ENCODE assay signal across 9 cellular contexts in genomic region chr7:82740246-82740848, GRCh38.
A peak's percentile ranks its signal among the peaks of the same experiment; 100 is the strongest.
DNase-seq lines count a peak whose midpoint lies in the region; ATAC-seq, FAIRE-seq and TF ChIP-seq lines count a peak whose summit lies in the region.
"Had no signal": no experiment of that assay in that cellular context is flagged by ENCODE, and none has a peak within 500 bp of the region (broad histone marks: within the 10 kb centered on the region; RNA-seq: fewer than 3 reads in every experiment).

No MANE protein-coding gene starts in this region.

- H3K4me1 ChIP-seq in mucosa of descending colon (ENCODE audit: low read depth), result no peaks in the 10 kb centered on the region
- no peaks in the 10 kb centered on the region for H3K4me1 ChIP-seq in uterus

- H3K27me3 ChIP-seq in brain microvascular endothelial cell (replicated peaks), result no peaks in the 10 kb centered on the region
- no peaks in the 10 kb centered on the region for H3K27me3 ChIP-seq in uterus
- H3K27me3 ChIP-seq: neutrophil had no signal

- H3K9me3 ChIP-seq in mucosa of descending colon (no peaks in the 10 kb centered on the region), uterus (no peaks in the 10 kb centered on the region)
- H3K9me3 ChIP-seq: neutrophil had no signal

- no peaks in the 10 kb centered on the region for H3K36me3 ChIP-seq in brain microvascular endothelial cell (replicated peaks)
- no peaks in the 10 kb centered on the region for H3K36me3 ChIP-seq in mucosa of descending colon (ENCODE audit: low read depth)
- H3K36me3 ChIP-seq in uterus, result no peaks in the 10 kb centered on the region
- H3K36me3 ChIP-seq: neutrophil had no signal

- DNase-seq in DMS53 (lab: John Stamatoyannopoulos, UW), result peak; percentile 88
- no peak for DNase-seq in HFF-Myc (ENCODE audit: extremely low read depth, low read depth)
- peak; percentile 46 for DNase-seq in NCI-H526 treated with DMSO at 0.1 percent for 48 hours (lab: John Stamatoyannopoulos, UW)
- DNase-seq in brain microvascular endothelial cell, result peak; percentile 69
- DNase-seq in mucosa of descending colon, result peak in 2 of 3 donors; percentile 36 to 62
- no peak for DNase-seq in cerebellar nuclear complex (lab: John Stamatoyannopoulos, UW)
- no peak for DNase-seq in uterus
- no peak for DNase-seq in GM12892 (ENCODE audit: insufficient read length)

- no peak for TF ChIP-seq POLR2A in uterus (IDR thresholded peaks at IDR 0.05)
- no peak for TF ChIP-seq POLR2A in GM12892 (IDR thresholded peaks at IDR 0.05; ENCODE audit: low read depth, low read length)

- no peak for ATAC-seq in mucosa of descending colon

- no peak for FAIRE-seq in GM12892 (lab: Jason Lieb, UNC)

- in situ Hi-C loops in brain microvascular endothelial cell (cut with HindIII; ENCODE audit: low pct_ligation_motif_present, low sequenced_read_pairs), result no loop called here

- no peak overlapping the region for H3K27ac ChIP-seq in brain microvascular endothelial cell
- H3K27ac ChIP-seq in uterus, result no peak overlapping the region
- H3K27ac ChIP-seq: neutrophil had no signal

- TF ChIP-seq CTCF in HFF-Myc (IDR thresholded peaks at IDR 0.05; ENCODE audit: low read depth, low read length, missing control alignments) (peak; percentile 77), brain microvascular endothelial cell (IDR thresholded peaks at IDR 0.05; ENCODE audit: low read depth, low read length, missing control alignments) (peak; percentile 90), mucosa of descending colon (IDR thresholded peaks at IDR 0.05) (no peak), uterus (IDR thresholded peaks at IDR 0.05) (no peak)

- intact Hi-C loops in mucosa of descending colon (cut with DNase I, micrococcal nuclease), result no loop called here
- intact Hi-C loops in uterus (cut with DNase I; ENCODE audit: low total_unique reads), result no loop called here

- H3K4me3 ChIP-seq in HFF-Myc (replicated peaks; ENCODE audit: low read depth, low read length), result no peak overlapping the region
- H3K4me3 ChIP-seq in brain microvascular endothelial cell (ENCODE audit: low read depth, low read length), result no peak overlapping the region
- H3K4me3 ChIP-seq in mucosa of descending colon, result no peak overlapping the region
- no peak overlapping the region for H3K4me3 ChIP-seq in uterus

Comparison
In these comparisons a context has a peak if more than half of its experiments do, and no peak if none do; other contexts are left out.
1. DNase-seq: peak in DMS53 (single experiment), NCI-H526 treated with DMSO at 0.1 percent for 48 hours (single experiment), brain microvascular endothelial cell (single experiment) and mucosa of descending colon (2 of 3); none in HFF-Myc (single experiment), cerebellar nuclear complex (0 of 2), uterus (0 of 2) and GM12892 (single experiment).
2. CTCF ChIP-seq: peak in HFF-Myc (single experiment) and brain microvascular endothelial cell (single experiment); none in mucosa of descending colon (single experiment) and uterus (0 of 4).